In genomic region chr22:46769706-46770105, GRCh38 we compare ENCODE assay signal across 11 cellular contexts. TPM values are rescaled to one million over a fixed set of nuclear protein-coding genes. Genes with fewer than 3 reads are reported as not detected.
DNase-seq lines count a peak whose midpoint lies in the region; ATAC-seq and TF ChIP-seq lines count a peak whose summit lies in the region.
"Had no signal": no experiment of that assay in that cellular context is flagged by ENCODE, and none has a peak within 500 bp of the region (broad histone marks: within the 10 kb centered on the region; RNA-seq: fewer than 3 reads in every experiment).

No MANE protein-coding gene starts in this region.

- no peak for TF ChIP-seq POLR2A in stomach (IDR thresholded peaks at IDR 0.05)

- peaks cover 10% of the 10 kb centered on the region for H3K36me3 Mint-ChIP-seq in activated CD8-positive, alpha-beta memory T cell treated with anti-CD3 and anti-CD28 coated beads, Interleukin-2, amount 10 ng/mL, durations not matched to agents 7 days and 5 days
- peaks cover 28% of the 10 kb centered on the region for H3K36me3 Mint-ChIP-seq in activated T-helper 1 cell treated with anti-CD3 and anti-CD28 coated beads, Interleukin-12 subunit alpha, Interleukin-12 subunit beta, Interleukin-2, Interleukin-4 antibody, amounts not matched to agents 30 ng/mL and 10 ng/mL and 1 ng/mL, durations not matched to agents 14 hours and 24 hours and 36 hours (ENCODE audit: low read depth)

- peaks cover 12 to 84% of the 10 kb centered on the region in 2 donors for H3K4me1 ChIP-seq in left lung
- peaks cover 30 to 84% (median 74%) of the 10 kb centered on the region in 4 donors for H3K4me1 ChIP-seq in stomach

- H3K27me3 Mint-ChIP-seq in activated CD8-positive, alpha-beta memory T cell treated with anti-CD3 and anti-CD28 coated beads, Interleukin-2, amount 10 ng/mL, durations not matched to agents 7 days and 5 days = no peaks in the 10 kb centered on the region
- no peaks in the 10 kb centered on the region for H3K27me3 Mint-ChIP-seq in activated T-helper 1 cell treated with anti-CD3 and anti-CD28 coated beads, Interleukin-12 subunit alpha, Interleukin-12 subunit beta, Interleukin-2, Interleukin-4 antibody, amounts not matched to agents 30 ng/mL and 10 ng/mL and 1 ng/mL, durations not matched to agents 14 hours and 24 hours and 36 hours (ENCODE audit: insufficient read depth)

- H3K4me3 ChIP-seq in left lung (no peak overlapping the region), stomach (no peak overlapping the region)
- H3K4me3 ChIP-seq: A549, mucosa of descending colon had no signal

- no peak overlapping the region for H3K4me3 Mint-ChIP-seq in activated CD8-positive, alpha-beta memory T cell treated with anti-CD3 and anti-CD28 coated beads, Interleukin-2, amount 10 ng/mL, durations not matched to agents 7 days and 5 days
- peak overlapping the region; percentile 16 for H3K4me3 Mint-ChIP-seq in activated T-helper 1 cell treated with anti-CD3 and anti-CD28 coated beads, Interleukin-12 subunit alpha, Interleukin-12 subunit beta, Interleukin-2, Interleukin-4 antibody, amounts not matched to agents 30 ng/mL and 10 ng/mL and 1 ng/mL, durations not matched to agents 14 hours and 24 hours and 36 hours

- H3K9me3 ChIP-seq in left lung (no peaks in the 10 kb centered on the region), stomach (no peaks in the 10 kb centered on the region)
- H3K9me3 ChIP-seq: A549, mucosa of descending colon had no signal

- ATAC-seq in activated CD8-positive, alpha-beta memory T cell treated with anti-CD3 and anti-CD28 coated beads, Interleukin-2, amount 10 ng/mL, durations not matched to agents 7 days and 5 days = no peak
- ATAC-seq in left lung (no peak), HG03442 (IDR thresholded peaks at IDR 0.05; ENCODE audit: unreplicated experiment) (no peak)
- ATAC-seq: A549 had no signal

- no peak for TF ChIP-seq CTCF in left lung (IDR thresholded peaks at IDR 0.05)
- no peak for TF ChIP-seq CTCF in stomach (IDR thresholded peaks at IDR 0.05)

- DNase-seq in activated CD8-positive, alpha-beta memory T cell treated with anti-CD3 and anti-CD28 coated beads, Interleukin-2, amount 10 ng/mL, durations not matched to agents 7 days and 5 days = no peak
- no peak for DNase-seq in activated CD8-positive, alpha-beta memory T cell treated with anti-CD3 and anti-CD28 coated beads, Interleukin-2, amount 50 U/mL, for 4 hours
- no peak for DNase-seq in activated T-helper 1 cell treated with anti-CD3 and anti-CD28 coated beads, Interleukin-12 subunit alpha, Interleukin-12 subunit beta, Interleukin-2, Interleukin-4 antibody, amounts not matched to agents 30 ng/mL and 10 ng/mL and 1 ng/mL, durations not matched to agents 14 hours and 24 hours and 36 hours (ENCODE audit: low spot score)
- DNase-seq in left lung (peak; percentile 19 to 40), stomach (no peak), DMS 273 (lab: John Stamatoyannopoulos, UW; ENCODE audit: unreplicated experiment) (no peak)
- DNase-seq in activated CD4-positive, alpha-beta T cell treated with anti-CD3 and anti-CD28 coated beads, Interleukin-2, amount 50 U/mL, for 48 hours = no peak
- DNase-seq: NCI-H1930 had no signal

- H3K36me3 ChIP-seq in left lung (no peaks in the 10 kb centered on the region), stomach (no peaks in the 10 kb centered on the region)

- no peaks in the 10 kb centered on the region for H3K9me3 Mint-ChIP-seq in activated CD8-positive, alpha-beta memory T cell treated with anti-CD3 and anti-CD28 coated beads, Interleukin-2, amount 10 ng/mL, durations not matched to agents 7 days and 5 days (ENCODE audit: low read depth)
- H3K9me3 Mint-ChIP-seq in activated T-helper 1 cell treated with anti-CD3 and anti-CD28 coated beads, Interleukin-12 subunit alpha, Interleukin-12 subunit beta, Interleukin-2, Interleukin-4 antibody, amounts not matched to agents 30 ng/mL and 10 ng/mL and 1 ng/mL, durations not matched to agents 14 hours and 24 hours and 36 hours = no peaks in the 10 kb centered on the region

- 88 to 92% (median 90%) methylated on average over 6 of the region's 6 CpGs for WGBS in stomach, 5 donors

- peak overlapping the region in 1 of 2 donors; percentile 62 for H3K27ac ChIP-seq in left lung
- peak overlapping the region; percentile 54 to 74 (median 63) for H3K27ac ChIP-seq in stomach
- H3K27ac ChIP-seq: A549 had no signal

- intact Hi-C loops in activated T-helper 1 cell treated with anti-CD3 and anti-CD28 coated beads, Interleukin-12 subunit alpha, Interleukin-12 subunit beta, Interleukin-2, Interleukin-4 antibody, amounts not matched to agents 30 ng/mL and 10 ng/mL and 1 ng/mL, durations not matched to agents 14 hours and 24 hours and 36 hours (cut with micrococcal nuclease) = no loop called here
- intact Hi-C loops in left lung (cut with DNase I) (no loop called here), stomach (cut with DNase I; ENCODE audit: low total_unique reads) (no loop called here)

- H3K27ac Mint-ChIP-seq in activated CD8-positive, alpha-beta memory T cell treated with anti-CD3 and anti-CD28 coated beads, Interleukin-2, amount 10 ng/mL, durations not matched to agents 7 days and 5 days = peak overlapping the region; percentile 16
- peak overlapping the region; percentile 81 for H3K27ac Mint-ChIP-seq in activated T-helper 1 cell treated with anti-CD3 and anti-CD28 coated beads, Interleukin-12 subunit alpha, Interleukin-12 subunit beta, Interleukin-2, Interleukin-4 antibody, amounts not matched to agents 30 ng/mL and 10 ng/mL and 1 ng/mL, durations not matched to agents 14 hours and 24 hours and 36 hours

- CTCF ChIA-PET in activated CD8-positive, alpha-beta memory T cell treated with anti-CD3 and anti-CD28 coated beads, Interleukin-2, amount 10 ng/mL, durations not matched to agents 7 days and 5 days (lab: Charles Lee) = interaction anchor here (0.9 to 2.7 kb wide), 3 partner anchors 11 to 35 kb away, joined by 3 to 12 read pairs (median 3); no protein-coding TSS in a partner anchor

- TF ChIP-seq EP300 in stomach (IDR thresholded peaks at IDR 0.05) = no peak

- H3K27me3 ChIP-seq in left lung (no peaks in the 10 kb centered on the region), stomach (no peaks in the 10 kb centered on the region)

- H3K4me1 Mint-ChIP-seq in activated CD8-positive, alpha-beta memory T cell treated with anti-CD3 and anti-CD28 coated beads, Interleukin-2, amount 10 ng/mL, durations not matched to agents 7 days and 5 days = peaks cover 47% of the 10 kb centered on the region
- H3K4me1 Mint-ChIP-seq in activated T-helper 1 cell treated with anti-CD3 and anti-CD28 coated beads, Interleukin-12 subunit alpha, Interleukin-12 subunit beta, Interleukin-2, Interleukin-4 antibody, amounts not matched to agents 30 ng/mL and 10 ng/mL and 1 ng/mL, durations not matched to agents 14 hours and 24 hours and 36 hours (ENCODE audit: low read depth) = peaks cover 56% of the 10 kb centered on the region

RNA-seq across cellular contexts. Expression of gene TBC1D22A, which starts 7.3 kb away (rescaled TPM):
- total RNA-seq in activated CD8-positive, alpha-beta memory T cell treated with anti-CD3 and anti-CD28 coated beads, Interleukin-2, amount 10 ng/mL, durations not matched to agents 7 days and 5 days = 10 to 100 TPM; 32.6 to 44.9 TPM
- total RNA-seq in activated T-helper 1 cell treated with anti-CD3 and anti-CD28 coated beads, Interleukin-12 subunit alpha, Interleukin-12 subunit beta, Interleukin-2, Interleukin-4 antibody, amounts not matched to agents 30 ng/mL and 10 ng/mL and 1 ng/mL, durations not matched to agents 14 hours and 24 hours and 36 hours = 42.4 and 48.1 TPM in 2 replicates
- total RNA-seq in left lung (10 to 100 TPM; 27.3 to 33.5 TPM), stomach (10 to 100 TPM; 13.8 to 53.1 (median 47.4) TPM)
- polyA plus RNA-seq in stomach = 10 to 100 TPM; 13.3 to 22.1 (median 15.5) TPM

RNA-seq across cellular contexts. Expression of gene CERK, which starts 31.7 kb away (rescaled TPM):
- 10 to 100 TPM; 53.3 to 59.7 TPM for total RNA-seq in activated CD8-positive, alpha-beta memory T cell treated with anti-CD3 and anti-CD28 coated beads, Interleukin-2, amount 10 ng/mL, durations not matched to agents 7 days and 5 days
- total RNA-seq in activated T-helper 1 cell treated with anti-CD3 and anti-CD28 coated beads, Interleukin-12 subunit alpha, Interleukin-12 subunit beta, Interleukin-2, Interleukin-4 antibody, amounts not matched to agents 30 ng/mL and 10 ng/mL and 1 ng/mL, durations not matched to agents 14 hours and 24 hours and 36 hours = 69.6 and 76.5 TPM in 2 replicates
- 10 to 100 TPM; 25.0 to 34.1 TPM for total RNA-seq in left lung
- 10 to 100 TPM; 29.1 to 59.4 (median 42.4) TPM for total RNA-seq in stomach
- 10 to 100 TPM; 12.5 to 29.2 (median 26.0) TPM for polyA plus RNA-seq in stomach

Comparison
In these comparisons a context has a peak if more than half of its experiments do, and no peak if none do; other contexts are left out.
1. DNase-seq: peak in left lung (2 of 2); none in activated CD8-positive, alpha-beta memory T cell treated with anti-CD3 and anti-CD28 coated beads, Interleukin-2, amount 10 ng/mL, durations not matched to agents 7 days and 5 days (single experiment), activated CD8-positive, alpha-beta memory T cell treated with anti-CD3 and anti-CD28 coated beads, Interleukin-2, amount 50 U/mL, for 4 hours (single experiment), activated T-helper 1 cell treated with anti-CD3 and anti-CD28 coated beads, Interleukin-12 subunit alpha, Interleukin-12 subunit beta, Interleukin-2, Interleukin-4 antibody, amounts not matched to agents 30 ng/mL and 10 ng/mL and 1 ng/mL, durations not matched to agents 14 hours and 24 hours and 36 hours (single experiment), stomach (single experiment), activated CD4-positive, alpha-beta T cell treated with anti-CD3 and anti-CD28 coated beads, Interleukin-2, amount 50 U/mL, for 48 hours (0 of 2) and DMS 273 (single experiment).